In the genomic region with DNA sequence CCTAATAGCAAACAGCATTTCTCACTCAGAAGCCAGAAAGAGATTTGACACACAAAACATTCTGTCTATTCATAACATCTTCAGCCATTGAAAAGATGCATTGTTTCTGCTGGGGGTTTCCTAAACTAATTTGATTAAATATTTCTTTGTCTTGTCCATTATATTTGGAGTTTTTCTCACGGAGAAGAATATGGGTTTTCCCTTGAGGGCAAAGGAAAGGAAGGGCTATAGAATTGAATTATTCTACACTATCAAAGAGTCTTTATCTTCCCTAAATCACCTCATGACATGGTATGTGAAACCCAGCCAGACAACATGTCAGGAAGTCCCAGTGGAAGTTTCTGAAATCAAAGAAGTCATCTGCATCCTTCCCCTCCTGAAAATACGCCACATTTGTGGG, we compare ENCODE assay signal across 36 cellular contexts.
"Had no signal": no experiment of that assay in that cellular context is flagged by ENCODE, and none has a peak within 500 bp of the region (broad histone marks: within the 10 kb centered on the region; RNA-seq: fewer than 3 reads in every experiment).

No MANE protein-coding gene starts in this region.

- H3K9me3 ChIP-seq: ascending aorta had no signal

- H3K36me3 Mint-ChIP-seq: activated CD4-positive, alpha-beta memory T cell treated with anti-CD3 and anti-CD28 coated beads for 36 hours; activated naive CD4-positive, alpha-beta T cell treated with anti-CD3 and anti-CD28 coated beads, Interleukin-2, amount 10 ng/mL, durations not matched to agents 7 days and 5 days; activated naive CD4-positive, alpha-beta T cell treated with anti-CD3 and anti-CD28 coated beads, Interleukin-2, amount 50 U/mL, for 24 hours; activated naive CD8-positive, alpha-beta T cell; activated naive CD8-positive, alpha-beta T cell treated with anti-CD3 and anti-CD28 coated beads, Interleukin-2, amount 10 ng/mL, durations not matched to agents 7 days and 5 days; brain had no signal

- H3K36me3 ChIP-seq: ascending aorta, cardiac muscle cell had no signal

- H3K27me3 ChIP-seq: ascending aorta, cardiac muscle cell had no signal

- H3K4me1 Mint-ChIP-seq: activated B cell treated with CpG ODN at 0.5 μM for 24 hours; activated T-helper 17 cell treated with anti-CD3 and anti-CD28 coated beads, Interleukin-2, amount 50 U/mL, for 72 hours; central memory CD8-positive, alpha-beta T cell had no signal

- DNase-seq: activated B cell treated with CpG ODN at 0.5 μM for 24 hours; activated CD4-positive, alpha-beta memory T cell treated with anti-CD3 and anti-CD28 coated beads for 36 hours; activated CD4-positive, alpha-beta T cell treated with anti-CD3 and anti-CD28 coated beads for 4 hours; activated CD4-positive, alpha-beta T cell treated with anti-CD3 and anti-CD28 coated beads, Interleukin-2, amount 10 ng/mL, durations not matched to agents 24 days and 14 days; activated CD4-positive, alpha-beta T cell treated with anti-CD3 and anti-CD28 coated beads, Interleukin-2, amount 50 U/mL, for 1 hour; activated CD4-positive, alpha-beta T cell treated with anti-CD3 and anti-CD28 coated beads, Interleukin-2, amount 50 U/mL, for 4 hours; activated CD4-positive, CD25-positive, alpha-beta regulatory T cell treated with anti-CD3 and anti-CD28 coated beads, Interleukin-2, amount 50 U/mL, for 72 hours; activated CD8-positive, alpha-beta memory T cell treated with anti-CD3 and anti-CD28 coated beads, Interleukin-2, amount 50 U/mL, for 4 hours; activated CD8-positive, alpha-beta T cell treated with anti-CD3 and anti-CD28 coated beads for 36 hours; activated gamma-delta T cell; activated naive CD4-positive, alpha-beta T cell treated with anti-CD3 and anti-CD28 coated beads, Interleukin-2, amount 10 ng/mL, durations not matched to agents 7 days and 5 days; activated naive CD4-positive, alpha-beta T cell treated with Interleukin-2 at 50 U/mL for 16 hours; activated naive CD8-positive, alpha-beta T cell treated with anti-CD3 and anti-CD28 coated beads, Interleukin-2, amount 10 ng/mL, durations not matched to agents 7 days and 5 days; activated naive CD8-positive, alpha-beta T cell treated with anti-CD3 and anti-CD28 coated beads, Interleukin-2, amount 50 U/mL, for 24 hours; activated T-cell treated with anti-CD3 and anti-CD28 coated beads for 4 hours; activated T-cell treated with anti-CD3 and anti-CD28 coated beads, Interleukin-2, amount 50 U/mL, for 1 hour; activated T-cell treated with anti-CD3 and anti-CD28 coated beads, Interleukin-2, amount 50 U/mL, for 4 hours; activated T-cell treated with anti-CD3 and anti-CD28 coated beads, Interleukin-2, amount 50 U/mL, for 72 hours; amygdala; anterior cingulate cortex; caudate nucleus; cerebellar nuclear complex; T-helper 1 cell; T-helper 2 cell; T-helper 9 cell had no signal

- H3K4me3 Mint-ChIP-seq: activated B cell treated with CpG ODN at 0.5 μM for 24 hours; activated CD4-positive, alpha-beta memory T cell treated with anti-CD3 and anti-CD28 coated beads for 36 hours; activated CD4-positive, alpha-beta T cell treated with anti-CD3 and anti-CD28 coated beads, Interleukin-2, amount 10 ng/mL, durations not matched to agents 24 days and 14 days; activated CD8-positive, alpha-beta T cell treated with anti-CD3 and anti-CD28 coated beads for 36 hours; activated naive CD4-positive, alpha-beta T cell treated with anti-CD3 and anti-CD28 coated beads, Interleukin-2, amount 10 ng/mL, durations not matched to agents 7 days and 5 days; activated naive CD4-positive, alpha-beta T cell treated with anti-CD3 and anti-CD28 coated beads, Interleukin-2, amount 50 U/mL, for 24 hours; activated naive CD8-positive, alpha-beta T cell; activated naive CD8-positive, alpha-beta T cell treated with anti-CD3 and anti-CD28 coated beads, Interleukin-2, amount 10 ng/mL, durations not matched to agents 7 days and 5 days; activated naive CD8-positive, alpha-beta T cell treated with anti-CD3 and anti-CD28 coated beads, Interleukin-2, amount 50 U/mL, for 24 hours; activated T-cell treated with anti-CD3 and anti-CD28 coated beads, Interleukin-2, amount 50 U/mL, for 4 hours; activated T-cell treated with anti-CD3 and anti-CD28 coated beads, Interleukin-2, amount 50 U/mL, for 72 hours; activated T-helper 1 cell treated with anti-CD3 and anti-CD28 coated beads, Interleukin-12 subunit alpha, Interleukin-12 subunit beta, Interleukin-2, Interleukin-4 antibody, amounts not matched to agents 30 ng/mL and 10 ng/mL and 1 ng/mL, durations not matched to agents 14 hours and 24 hours and 36 hours; activated T-helper 17 cell treated with anti-CD3 and anti-CD28 coated beads, Interleukin-2, amount 50 U/mL, for 72 hours; brain; central memory CD8-positive, alpha-beta T cell; T-helper 1 cell treated with Interleukin-12 subunit alpha and Interleukin-12 subunit beta and Interleukin-4 antibody, amounts not matched to agents 30 μg/mL and 1 μg/mL, for 36 hours; T-helper 2 cell treated with Interferon-gamma antibody and Interleukin-4, amounts not matched to agents 5 μg/mL and 100 μg/mL, for 36 hours had no signal

- H3K27ac Mint-ChIP-seq: activated B cell treated with CpG ODN at 0.5 μM for 24 hours; activated CD4-positive, alpha-beta memory T cell treated with anti-CD3 and anti-CD28 coated beads for 36 hours; activated CD4-positive, alpha-beta T cell treated with anti-CD3 and anti-CD28 coated beads, Interleukin-2, amount 10 ng/mL, durations not matched to agents 24 days and 14 days; activated CD8-positive, alpha-beta T cell treated with anti-CD3 and anti-CD28 coated beads for 36 hours; activated naive CD4-positive, alpha-beta T cell treated with anti-CD3 and anti-CD28 coated beads, Interleukin-2, amount 10 ng/mL, durations not matched to agents 7 days and 5 days; activated naive CD8-positive, alpha-beta T cell; activated naive CD8-positive, alpha-beta T cell treated with anti-CD3 and anti-CD28 coated beads, Interleukin-2, amount 10 ng/mL, durations not matched to agents 7 days and 5 days; activated naive CD8-positive, alpha-beta T cell treated with anti-CD3 and anti-CD28 coated beads, Interleukin-2, amount 50 U/mL, for 24 hours; activated T-cell treated with anti-CD3 and anti-CD28 coated beads, Interleukin-2, amount 50 U/mL, for 72 hours; activated T-helper 1 cell treated with anti-CD3 and anti-CD28 coated beads, Interleukin-12 subunit alpha, Interleukin-12 subunit beta, Interleukin-2, Interleukin-4 antibody, amounts not matched to agents 30 ng/mL and 10 ng/mL and 1 ng/mL, durations not matched to agents 14 hours and 24 hours and 36 hours; activated T-helper 17 cell treated with anti-CD3 and anti-CD28 coated beads, Interleukin-2, amount 50 U/mL, for 72 hours; brain; T-helper 1 cell treated with Interleukin-12 subunit alpha and Interleukin-12 subunit beta and Interleukin-4 antibody, amounts not matched to agents 30 μg/mL and 1 μg/mL, for 36 hours; T-helper 2 cell treated with Interferon-gamma antibody and Interleukin-4, amounts not matched to agents 5 μg/mL and 100 μg/mL, for 36 hours had no signal

- H3K9me3 Mint-ChIP-seq: activated B cell treated with CpG ODN at 0.5 μM for 24 hours; activated CD4-positive, alpha-beta memory T cell treated with anti-CD3 and anti-CD28 coated beads for 36 hours; activated CD4-positive, alpha-beta T cell treated with anti-CD3 and anti-CD28 coated beads, Interleukin-2, amount 10 ng/mL, durations not matched to agents 24 days and 14 days; activated CD8-positive, alpha-beta T cell treated with anti-CD3 and anti-CD28 coated beads for 36 hours; activated naive CD4-positive, alpha-beta T cell treated with anti-CD3 and anti-CD28 coated beads, Interleukin-2, amount 10 ng/mL, durations not matched to agents 7 days and 5 days; activated naive CD4-positive, alpha-beta T cell treated with anti-CD3 and anti-CD28 coated beads, Interleukin-2, amount 50 U/mL, for 24 hours; activated naive CD8-positive, alpha-beta T cell treated with anti-CD3 and anti-CD28 coated beads, Interleukin-2, amount 10 ng/mL, durations not matched to agents 7 days and 5 days; activated naive CD8-positive, alpha-beta T cell treated with anti-CD3 and anti-CD28 coated beads, Interleukin-2, amount 50 U/mL, for 24 hours; activated T-cell treated with anti-CD3 and anti-CD28 coated beads, Interleukin-2, amount 50 U/mL, for 4 hours; activated T-cell treated with anti-CD3 and anti-CD28 coated beads, Interleukin-2, amount 50 U/mL, for 72 hours; activated T-helper 1 cell treated with anti-CD3 and anti-CD28 coated beads, Interleukin-12 subunit alpha, Interleukin-12 subunit beta, Interleukin-2, Interleukin-4 antibody, amounts not matched to agents 30 ng/mL and 10 ng/mL and 1 ng/mL, durations not matched to agents 14 hours and 24 hours and 36 hours; activated T-helper 17 cell treated with anti-CD3 and anti-CD28 coated beads, Interleukin-2, amount 50 U/mL, for 72 hours; brain; central memory CD8-positive, alpha-beta T cell; T-helper 1 cell treated with Interleukin-12 subunit alpha and Interleukin-12 subunit beta and Interleukin-4 antibody, amounts not matched to agents 30 μg/mL and 1 μg/mL, for 36 hours; T-helper 2 cell treated with Interferon-gamma antibody and Interleukin-4, amounts not matched to agents 5 μg/mL and 100 μg/mL, for 36 hours had no signal

- H3K4me1 ChIP-seq: ascending aorta had no signal

- H3K4me3 ChIP-seq: ascending aorta, cardiac muscle cell had no signal

- H3K27me3 Mint-ChIP-seq: activated CD4-positive, alpha-beta memory T cell treated with anti-CD3 and anti-CD28 coated beads for 36 hours; activated naive CD8-positive, alpha-beta T cell; activated naive CD8-positive, alpha-beta T cell treated with anti-CD3 and anti-CD28 coated beads, Interleukin-2, amount 10 ng/mL, durations not matched to agents 7 days and 5 days; brain had no signal

- H3K27ac ChIP-seq: ascending aorta, cardiac muscle cell, VCaP had no signal
